ENCODE assay signal across 22 cellular contexts in the genomic region with DNA sequence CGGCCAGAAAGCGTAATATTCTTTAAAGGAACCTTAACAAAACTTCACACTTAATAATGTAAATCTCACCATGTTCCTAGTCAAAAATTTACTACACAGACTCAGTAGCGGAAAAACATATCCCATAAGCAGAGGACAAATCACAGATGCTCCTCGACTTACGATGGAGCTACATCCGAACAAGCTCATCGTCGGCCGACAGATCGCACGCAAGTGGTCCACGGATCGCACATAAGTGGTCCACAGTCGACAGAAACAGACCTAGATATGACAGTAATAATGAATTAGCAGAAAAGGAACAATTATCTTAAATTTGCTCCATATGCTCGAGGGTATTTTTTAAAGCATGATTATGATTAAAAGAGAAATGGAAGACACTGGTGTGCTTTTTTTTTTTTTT.
"Had no signal": no experiment of that assay in that cellular context is flagged by ENCODE, and none has a peak within 500 bp of the region (broad histone marks: within the 10 kb centered on the region; RNA-seq: fewer than 3 reads in every experiment).

No MANE protein-coding gene starts in this region.

- H3K4me3 ChIP-seq: breast epithelium, esophagus muscularis mucosa, ovary, tibial artery, vagina had no signal

- H3K4me1 ChIP-seq: breast epithelium, vagina had no signal

- DNase-seq: activated B cell treated with CpG ODN at 0.5 μM for 24 hours; activated CD8-positive, alpha-beta T cell treated with anti-CD3 and anti-CD28 coated beads, Interleukin-2, amount 10 ng/mL, durations not matched to agents 7 days and 5 days; activated gamma-delta T cell; cerebellar nuclear complex; effector CD4-positive, alpha-beta T cell; naive B cell; stimulated activated CD4-positive, alpha-beta T cell treated with anti-CD3 and anti-CD28 coated beads, Interleukin-12 subunit alpha, Interleukin-12 subunit beta, amount 100 ng/mL, for 4 hours; stimulated activated CD4-positive, alpha-beta T cell treated with anti-CD3 and anti-CD28 coated beads, Interleukin-1b, Interleukin-23, amount 100 ng/mL, for 48 hours; stimulated activated CD8-positive, alpha-beta memory T cell treated with anti-CD3 and anti-CD28 coated beads, Interleukin-4, amount 100 ng/mL, for 48 hours; stimulated activated naive CD8-positive, alpha-beta T cell treated with anti-CD3 and anti-CD28 coated beads, Interleukin-15, Interleukin-2, amounts not matched to agents 100 U/mL and 50 U/mL, for 24 hours; substantia nigra had no signal

- FAIRE-seq: astrocyte had no signal

- H3K9me3 ChIP-seq: breast epithelium, esophagus muscularis mucosa, ovary, tibial artery, vagina had no signal

- H3K27ac Mint-ChIP-seq: activated B cell treated with CpG ODN at 0.5 μM for 24 hours; activated CD8-positive, alpha-beta T cell treated with anti-CD3 and anti-CD28 coated beads, Interleukin-2, amount 10 ng/mL, durations not matched to agents 7 days and 5 days; activated naive CD4-positive, alpha-beta T cell treated with anti-CD3 and anti-CD28 coated beads, Interleukin-2, amount 50 U/mL, for 24 hours; T-cell had no signal

- H3K27ac ChIP-seq: breast epithelium, esophagus muscularis mucosa, ovary, tibial artery, vagina had no signal

- H3K36me3 ChIP-seq: breast epithelium, ovary had no signal

- H3K4me3 Mint-ChIP-seq: activated B cell treated with CpG ODN at 0.5 μM for 24 hours; activated CD8-positive, alpha-beta T cell treated with anti-CD3 and anti-CD28 coated beads, Interleukin-2, amount 10 ng/mL, durations not matched to agents 7 days and 5 days; activated naive CD4-positive, alpha-beta T cell treated with anti-CD3 and anti-CD28 coated beads, Interleukin-2, amount 50 U/mL, for 24 hours; naive B cell; neural crest cell; T-cell had no signal

- ATAC-seq: activated CD8-positive, alpha-beta T cell treated with anti-CD3 and anti-CD28 coated beads, Interleukin-2, amount 10 ng/mL, durations not matched to agents 7 days and 5 days; left colon; SK-N-SH treated with all-trans-retinoic acid at 6 μM for 48 hours; stimulated activated naive CD8-positive, alpha-beta T cell treated with anti-CD3 and anti-CD28 coated beads, Interleukin-15, Interleukin-2, amounts not matched to agents 100 U/mL and 50 U/mL, for 24 hours; T-cell had no signal

- H3K27me3 ChIP-seq: breast epithelium, esophagus muscularis mucosa, ovary, tibial artery, vagina had no signal

- H3K27me3 Mint-ChIP-seq: activated B cell treated with CpG ODN at 0.5 μM for 24 hours; activated naive CD4-positive, alpha-beta T cell treated with anti-CD3 and anti-CD28 coated beads, Interleukin-2, amount 50 U/mL, for 24 hours; naive B cell; T-cell had no signal

- H3K9me3 Mint-ChIP-seq: activated B cell treated with CpG ODN at 0.5 μM for 24 hours; activated naive CD4-positive, alpha-beta T cell treated with anti-CD3 and anti-CD28 coated beads, Interleukin-2, amount 50 U/mL, for 24 hours; naive B cell; neural crest cell; T-cell had no signal
